11 cellular contexts compared by ENCODE assay signal in the genomic region with DNA sequence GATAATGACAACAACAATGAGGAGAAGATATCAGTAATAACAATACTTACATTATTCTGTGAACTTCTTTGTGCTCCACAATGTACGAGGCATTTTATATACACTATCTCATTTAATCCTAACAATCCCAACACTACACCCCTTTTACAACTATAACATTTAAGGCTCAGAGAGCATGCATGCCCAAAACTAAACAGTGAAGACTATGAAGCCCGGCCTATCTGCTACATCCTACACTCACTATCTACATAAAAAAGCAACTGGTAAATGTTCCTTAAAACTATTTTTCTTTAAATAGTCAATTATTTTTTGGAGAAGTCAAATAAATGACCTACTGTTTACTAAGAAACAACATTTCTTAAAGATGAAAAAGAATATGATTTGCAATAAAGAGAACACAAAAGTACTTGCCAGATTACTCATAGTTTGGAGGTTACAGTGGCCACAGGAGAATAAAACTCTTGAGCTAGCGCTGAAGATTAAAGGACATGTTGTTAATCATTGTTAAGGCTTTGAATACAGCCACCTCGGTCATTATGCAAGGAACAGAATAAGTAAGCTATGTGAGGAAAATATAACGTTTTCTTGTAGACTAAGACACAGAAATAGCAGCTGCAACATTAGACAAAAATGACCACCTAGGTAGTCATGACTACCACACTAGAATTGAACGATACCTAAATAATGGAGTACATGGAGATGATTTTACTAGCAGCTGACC. TPM values are rescaled to one million over a fixed set of nuclear protein-coding genes. Genes with fewer than 3 reads are reported as not detected.
A peak's percentile ranks its signal among the peaks of the same experiment; 100 is the strongest.
DNase-seq lines count a peak whose midpoint lies in the region; ATAC-seq and TF ChIP-seq lines count a peak whose summit lies in the region.
"Had no signal": no experiment of that assay in that cellular context is flagged by ENCODE, and none has a peak within 500 bp of the region (broad histone marks: within the 10 kb centered on the region; RNA-seq: fewer than 3 reads in every experiment).

No MANE protein-coding gene starts in this region.

- H3K4me3 Mint-ChIP-seq in stimulated activated effector memory CD8-positive, alpha-beta T cell treated with anti-CD3 and anti-CD28 coated beads, Interleukin-12 subunit alpha, Interleukin-12 subunit beta, amount 100 ng/mL, for 72 hours: no peak overlapping the region
- no peak overlapping the region for H3K4me3 Mint-ChIP-seq in effector memory CD8-positive, alpha-beta T cell

- intact Hi-C loops in ascending aorta (cut with DNase I) (loop anchor here (5.0 kb wide), 1 partner anchor 75 kb away; no protein-coding TSS in a partner anchor), mucosa of descending colon (cut with DNase I, micrococcal nuclease) (no loop called here)

- H3K27me3 Mint-ChIP-seq in effector memory CD8-positive, alpha-beta T cell: peaks cover 11 to 17% of the 10 kb centered on the region in 2 donors

- peak; percentile 48 for ATAC-seq in GM18858 (IDR thresholded peaks at IDR 0.05; ENCODE audit: unreplicated experiment)
- ATAC-seq in HG02678 (IDR thresholded peaks at IDR 0.05; ENCODE audit: unreplicated experiment): peak; percentile 77
- ATAC-seq in mucosa of descending colon: peak; percentile 75
- ATAC-seq in stimulated activated effector memory CD8-positive, alpha-beta T cell treated with anti-CD3 and anti-CD28 coated beads, Interleukin-12 subunit alpha, Interleukin-12 subunit beta, amount 100 ng/mL, for 72 hours: no peak
- ATAC-seq in effector memory CD8-positive, alpha-beta T cell (replicated peaks): no peak
- ATAC-seq: Panc1 had no signal

- peak overlapping the region; percentile 3 to 20 for H3K27ac ChIP-seq in ascending aorta

- no peaks in the 10 kb centered on the region for H3K4me1 Mint-ChIP-seq in stimulated activated effector memory CD8-positive, alpha-beta T cell treated with anti-CD3 and anti-CD28 coated beads, Interleukin-12 subunit alpha, Interleukin-12 subunit beta, amount 100 ng/mL, for 72 hours
- no peaks in the 10 kb centered on the region for H3K4me1 Mint-ChIP-seq in effector memory CD8-positive, alpha-beta T cell (ENCODE audit: low read depth in 2 of 2)

- H3K4me1 ChIP-seq in ascending aorta (peaks cover 0 to 37% of the 10 kb centered on the region in 2 donors), mucosa of descending colon (ENCODE audit: low read depth) (peaks cover 13% of the 10 kb centered on the region)

- H3K27ac Mint-ChIP-seq in stimulated activated effector memory CD8-positive, alpha-beta T cell treated with anti-CD3 and anti-CD28 coated beads, Interleukin-12 subunit alpha, Interleukin-12 subunit beta, amount 100 ng/mL, for 72 hours: no peak overlapping the region
- no peak overlapping the region for H3K27ac Mint-ChIP-seq in effector memory CD8-positive, alpha-beta T cell

- H3K27me3 ChIP-seq in ascending aorta: no peaks in the 10 kb centered on the region

- TF ChIP-seq CTCF in ascending aorta (IDR thresholded peaks at IDR 0.05) (no peak), mucosa of descending colon (IDR thresholded peaks at IDR 0.05) (no peak)

- H3K36me3 ChIP-seq in ascending aorta: no peaks in the 10 kb centered on the region
- H3K36me3 ChIP-seq in mucosa of descending colon (ENCODE audit: low read depth): no peaks in the 10 kb centered on the region

- H3K9me3 ChIP-seq in ascending aorta (no peaks in the 10 kb centered on the region), mucosa of descending colon (no peaks in the 10 kb centered on the region)

- no peak overlapping the region for H3K4me3 ChIP-seq in ascending aorta
- H3K4me3 ChIP-seq in mucosa of descending colon: no peak overlapping the region

- no peaks in the 10 kb centered on the region for H3K36me3 Mint-ChIP-seq in stimulated activated effector memory CD8-positive, alpha-beta T cell treated with anti-CD3 and anti-CD28 coated beads, Interleukin-12 subunit alpha, Interleukin-12 subunit beta, amount 100 ng/mL, for 72 hours
- no peaks in the 10 kb centered on the region for H3K36me3 Mint-ChIP-seq in effector memory CD8-positive, alpha-beta T cell (ENCODE audit: insufficient read depth)

- no peaks in the 10 kb centered on the region for H3K9me3 Mint-ChIP-seq in stimulated activated effector memory CD8-positive, alpha-beta T cell treated with anti-CD3 and anti-CD28 coated beads, Interleukin-12 subunit alpha, Interleukin-12 subunit beta, amount 100 ng/mL, for 72 hours
- H3K9me3 Mint-ChIP-seq in effector memory CD8-positive, alpha-beta T cell: no peaks in the 10 kb centered on the region

- DNase-seq in ascending aorta (ENCODE audit: low spot score in 2 of 2): no peak
- no peak for DNase-seq in mucosa of descending colon
- no peak for DNase-seq in NK-92 (lab: John Stamatoyannopoulos, UW; ENCODE audit: unreplicated experiment)
- no peak for DNase-seq in stimulated activated effector memory CD8-positive, alpha-beta T cell treated with anti-CD3 and anti-CD28 coated beads, Interleukin-12 subunit alpha, Interleukin-12 subunit beta, amount 100 ng/mL, for 72 hours (ENCODE audit: low spot score in 2 of 2)
- no peak for DNase-seq in effector memory CD8-positive, alpha-beta T cell
- DNase-seq in activated naive CD4-positive, alpha-beta T cell treated with Interleukin-2 at 50 U/mL for 16 hours: no peak
- DNase-seq: islet precursor cell, MM.1S had no signal

RNA-seq across cellular contexts. Expression of gene EPS8, which starts 56.7 kb away (rescaled TPM):
- 94.6 TPM for total RNA-seq in ascending aorta
- 100 to 1,000 TPM; 100 to 204 (median 135) TPM for total RNA-seq in mucosa of descending colon

Comparison
In these comparisons a context has a peak if more than half of its experiments do, and no peak if none do; other contexts are left out.
1. ATAC-seq: peak in GM18858 (single experiment), HG02678 (single experiment) and mucosa of descending colon (single experiment); none in stimulated activated effector memory CD8-positive, alpha-beta T cell treated with anti-CD3 and anti-CD28 coated beads, Interleukin-12 subunit alpha, Interleukin-12 subunit beta, amount 100 ng/mL, for 72 hours (single experiment) and effector memory CD8-positive, alpha-beta T cell (single experiment).